ENCODE assay signal across 3 cellular contexts in genomic region chr2:21690005-21690404, GRCh38.
"Had no signal": no experiment of that assay in that cellular context is flagged by ENCODE, and none has a peak within 500 bp of the region (broad histone marks: within the 10 kb centered on the region; RNA-seq: fewer than 3 reads in every experiment).

No MANE protein-coding gene starts in this region.

- H3K4me3 ChIP-seq: GM12878 had no signal

- DNase-seq: GDM1, GF-D8 had no signal
